Comparison of ENCODE assay signal across 8 cellular contexts in the genomic region with DNA sequence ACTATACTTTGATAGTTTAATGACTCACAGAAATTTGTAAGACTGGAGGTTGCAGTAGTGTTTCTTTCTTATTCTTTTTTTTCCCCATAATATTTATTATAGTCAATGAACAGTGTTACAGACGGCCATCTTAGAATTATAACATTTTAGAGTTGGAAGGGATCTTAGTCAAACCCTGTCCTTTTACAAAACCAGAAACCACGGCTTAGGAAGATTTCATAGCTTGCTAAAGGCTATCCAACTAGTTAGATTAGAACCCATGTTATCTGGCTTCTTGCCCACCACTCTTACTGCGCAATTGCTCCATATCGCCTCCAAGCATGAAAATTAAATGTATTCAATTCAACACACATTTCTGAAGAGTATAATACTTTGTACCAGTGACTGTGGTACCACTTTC. TPM values are rescaled to one million over a fixed set of nuclear protein-coding genes. Genes with fewer than 3 reads are reported as not detected.
DNase-seq lines count a peak whose midpoint lies in the region; ATAC-seq, FAIRE-seq and TF ChIP-seq lines count a peak whose summit lies in the region.

No MANE protein-coding gene starts in this region.

- no peak overlapping the region for H2AFZ ChIP-seq in Loucy (ENCODE audit: low read length)

- no peaks in the 10 kb centered on the region for H3K9me3 ChIP-seq in CD4-positive, alpha-beta T cell (ENCODE audit: control insufficient read depth, low read length)
- no peaks in the 10 kb centered on the region for H3K9me3 ChIP-seq in Loucy (ENCODE audit: insufficient read depth, low read depth, low read length)
- H3K9me3 ChIP-seq in ascending aorta = no peaks in the 10 kb centered on the region
- no peaks in the 10 kb centered on the region for H3K9me3 ChIP-seq in tibial artery

- H3K4me2 ChIP-seq in Loucy (ENCODE audit: low read depth, low read length, poor library complexity, severe bottlenecking) = peak overlapping the region; percentile 92

- peak overlapping the region; percentile 94 for H3K4me3 Mint-ChIP-seq in CD4-positive, alpha-beta T cell

- no peak for TF ChIP-seq POLR2A in H54 (IDR thresholded peaks at IDR 0.05; ENCODE audit: low read depth, low read length)

- H3K36me3 Mint-ChIP-seq in CD4-positive, alpha-beta T cell (ENCODE audit: low read depth) = peaks cover 18% of the 10 kb centered on the region

- H4K20me1 ChIP-seq in Loucy (ENCODE audit: insufficient read depth, low read length, poor library complexity, severe bottlenecking) = no peaks in the 10 kb centered on the region

- peaks cover 16% of the 10 kb centered on the region for H3K4me1 Mint-ChIP-seq in CD4-positive, alpha-beta T cell (ENCODE audit: low read depth)

- no peaks in the 10 kb centered on the region for H3F3A ChIP-seq in Loucy (ENCODE audit: low read depth)

- POLR2A ChIA-PET in CD4-positive, alpha-beta T cell (lab: Charles Lee) = interaction anchor here (0.5 to 1.5 kb wide), 5 partner anchors 16 to 122 kb away, joined by 3 to 8 read pairs (median 5); a partner anchor contains a TSS

- H3K79me2 ChIP-seq in Loucy (ENCODE audit: insufficient read depth, low read length) = peaks cover 43% of the 10 kb centered on the region

- peak; percentile 14 for ATAC-seq in CD4-positive, alpha-beta T cell (ENCODE audit: poor library complexity)
- ATAC-seq in GM21526 (IDR thresholded peaks at IDR 0.05; ENCODE audit: low FRiP score, unreplicated experiment) = no peak
- no peak for ATAC-seq in HG03571 (IDR thresholded peaks at IDR 0.05; ENCODE audit: unreplicated experiment)

- H3K27ac ChIP-seq in CD4-positive, alpha-beta T cell (ENCODE audit: low read depth, low read length) = peak overlapping the region; percentile 89
- H3K27ac ChIP-seq in ascending aorta (peak overlapping the region; percentile 91 to 97), layer of hippocampus (ENCODE audit: low read depth, low read length) (peak overlapping the region; percentile 2), tibial artery (peak overlapping the region; percentile 94 to 98)

- H3K9ac ChIP-seq in Loucy (ENCODE audit: low read depth, low read length, poor library complexity, severe bottlenecking) = peak overlapping the region; percentile 95

- intact Hi-C loops in CD4-positive, alpha-beta T cell (cut with DNase I, micrococcal nuclease) = loop anchor here in 1 of 2 experiments (2.0 to 10.0 kb wide), 2 partner anchors 100 to 126 kb away; a partner anchor contains a TSS
- intact Hi-C loops in ascending aorta (cut with DNase I) = no loop called here
- intact Hi-C loops in tibial artery (cut with DNase I; ENCODE audit: low total_unique reads) = no loop called here

- H3K9me2 ChIP-seq in Loucy (replicated peaks; ENCODE audit: low read depth, low read length) = no peaks in the 10 kb centered on the region

- H3K36me3 ChIP-seq in Loucy (ENCODE audit: insufficient read depth, low read length) = no peaks in the 10 kb centered on the region
- no peaks in the 10 kb centered on the region for H3K36me3 ChIP-seq in ascending aorta
- H3K36me3 ChIP-seq in tibial artery = no peaks in the 10 kb centered on the region

- H3K9me3 Mint-ChIP-seq in CD4-positive, alpha-beta T cell = no peaks in the 10 kb centered on the region

- H3K27me3 Mint-ChIP-seq in CD4-positive, alpha-beta T cell = no peaks in the 10 kb centered on the region

- peaks cover 8% of the 10 kb centered on the region for H3K4me1 ChIP-seq in Loucy (ENCODE audit: insufficient read depth, low read length, poor library complexity, severe bottlenecking)
- H3K4me1 ChIP-seq in ascending aorta = no peaks in the 10 kb centered on the region
- peaks cover 0 to 5% (median 2%) of the 10 kb centered on the region in 4 donors for H3K4me1 ChIP-seq in tibial artery

- no peak for DNase-seq in CD4-positive, alpha-beta T cell
- DNase-seq in ascending aorta (ENCODE audit: low spot score in 2 of 2) = no peak
- no peak for DNase-seq in tibial artery
- DNase-seq in H54 (ENCODE audit: insufficient read length, low spot score) = no peak

- H3K4me3 ChIP-seq in Loucy (ENCODE audit: low read length, poor library complexity, severe bottlenecking) (peak overlapping the region; percentile 80), ascending aorta (peak overlapping the region; percentile 60 to 76), tibial artery (peak overlapping the region; percentile 66 to 75)

- no peaks in the 10 kb centered on the region for H3K27me3 ChIP-seq in CD4-positive, alpha-beta T cell (ENCODE audit: control insufficient read depth, insufficient read depth, low read length)
- H3K27me3 ChIP-seq in Loucy (ENCODE audit: insufficient read depth, low read length, poor library complexity, severe bottlenecking) = no peaks in the 10 kb centered on the region
- no peaks in the 10 kb centered on the region for H3K27me3 ChIP-seq in ascending aorta
- no peaks in the 10 kb centered on the region for H3K27me3 ChIP-seq in layer of hippocampus (ENCODE audit: control insufficient read depth, insufficient read depth, low read length)
- no peaks in the 10 kb centered on the region for H3K27me3 ChIP-seq in tibial artery

- CTCF ChIA-PET in CD4-positive, alpha-beta T cell (lab: Charles Lee) = no interaction called here

- TF ChIP-seq CTCF in CD4-positive, alpha-beta T cell (IDR thresholded peaks at IDR 0.05) = no peak
- no peak for TF ChIP-seq CTCF in Loucy (conservative IDR thresholded peaks at IDR 0.05; ENCODE audit: low read length)
- no peak for TF ChIP-seq CTCF in ascending aorta (IDR thresholded peaks at IDR 0.05)
- no peak for TF ChIP-seq CTCF in tibial artery (IDR thresholded peaks at IDR 0.05)

- no peak for FAIRE-seq in H54 (lab: Jason Lieb, UNC)

- peak overlapping the region; percentile 97 for H3K27ac Mint-ChIP-seq in CD4-positive, alpha-beta T cell

RNA-seq across cellular contexts. Expression of a gene that starts 1.1 kb away (rescaled TPM):
- total RNA-seq in CD4-positive, alpha-beta T cell = 10 to 100 TPM; 20.9 to 26.0 TPM
- total RNA-seq in ascending aorta = 22.9 TPM

Comparison
In these comparisons a context has a peak if more than half of its experiments do, and no peak if none do; other contexts are left out.
1. H3K27ac ChIP-seq: peak in every context shown above with its lines; median percentile 96 in tibial artery; 94 in ascending aorta; 89 in CD4-positive, alpha-beta T cell; 2 in layer of hippocampus.